10 cellular contexts compared by ENCODE assay signal in genomic region chr19:39314016-39314728, GRCh38. TPM values are rescaled to one million over a fixed set of nuclear protein-coding genes. Genes with fewer than 3 reads are reported as not detected.
"Had no signal": no experiment of that assay in that cellular context is flagged by ENCODE, and none has a peak within 500 bp of the region (broad histone marks: within the 10 kb centered on the region; RNA-seq: fewer than 3 reads in every experiment).

No MANE protein-coding gene starts in this region.

- ATAC-seq: GM23338, HCT116, K562 had no signal

- FAIRE-seq: HTR-8/SVneo, K562 had no signal

- H3K4me3 ChIP-seq: GM23338, HAP-1, K562 had no signal

- H3K4me3 Mint-ChIP-seq: GM23338 had no signal

- H3K4me1 ChIP-seq: HAP-1 had no signal

- H3K4me2 ChIP-seq: GM23338 had no signal

- H3K9me3 ChIP-seq: HAP-1 had no signal

- H3K27ac Mint-ChIP-seq: GM23338 had no signal

- H2AFZ ChIP-seq: GM23338 had no signal

- H3K9me3 Mint-ChIP-seq: GM23338 had no signal

- DNase-seq: H7, IMR-90, KG1 had no signal

RNA-seq across cellular contexts. Expression of gene IFNL1, which starts 18.0 kb away (rescaled TPM):
- total RNA-seq: GM23338, H4, H7, HT-29, IMR-90, K562 had no signal
- polyA plus RNA-seq: GM23338, IMR-90, K562 had no signal

RNA-seq across cellular contexts. Expression of gene GMFG, which starts 21.7 kb away (rescaled TPM):
- total RNA-seq: GM23338, H7, HT-29, IMR-90 had no signal

RNA-seq across cellular contexts. Expression of gene IFNL2, which starts 46.0 kb away (rescaled TPM):
- total RNA-seq: GM23338, H4, H7, HT-29, IMR-90, K562 had no signal
- polyA plus RNA-seq: GM23338, IMR-90, K562 had no signal
